8 cellular contexts compared by ENCODE assay signal in genomic region chr1:228275435-228276342, GRCh38.
DNase-seq lines count a peak whose midpoint lies in the region; ATAC-seq and TF ChIP-seq lines count a peak whose summit lies in the region.

No MANE protein-coding gene starts in this region.

- peaks cover 40% of the 10 kb centered on the region for H3K27me3 ChIP-seq in neutrophil

- no peaks in the 10 kb centered on the region for H3K9me3 ChIP-seq in neutrophil

- peak overlapping the region; percentile 58 to 67 for H3K4me3 ChIP-seq in neutrophil (ENCODE audit: low read depth in 1 of 2, low read length in 1 of 2)

- no peak overlapping the region for H3K27ac ChIP-seq in neutrophil

- no peaks in the 10 kb centered on the region for H3K9me3 Mint-ChIP-seq in activated naive CD4-positive, alpha-beta T cell treated with anti-CD3 and anti-CD28 coated beads, Interleukin-2, amount 50 U/mL, for 24 hours
- H3K9me3 Mint-ChIP-seq in stimulated activated naive CD8-positive, alpha-beta T cell treated with anti-CD3 and anti-CD28 coated beads, Interleukin-15, amount 100 ng/mL, for 72 hours, result no peaks in the 10 kb centered on the region

- H3K4me1 ChIP-seq in neutrophil (ENCODE audit: control insufficient read depth in 1 of 2, insufficient read depth in 1 of 2, low read depth in 1 of 2, low read length in 1 of 2), result peaks cover 3 to 7% of the 10 kb centered on the region in 2 experiments

- peak overlapping the region; percentile 81 for H3K4me3 Mint-ChIP-seq in activated naive CD4-positive, alpha-beta T cell treated with anti-CD3 and anti-CD28 coated beads, Interleukin-2, amount 50 U/mL, for 24 hours
- H3K4me3 Mint-ChIP-seq in stimulated activated naive CD8-positive, alpha-beta T cell treated with anti-CD3 and anti-CD28 coated beads, Interleukin-15, amount 100 ng/mL, for 72 hours, result peak overlapping the region; percentile 82 to 85

- peak; percentile 75 for ATAC-seq in GM18502 (IDR thresholded peaks at IDR 0.05; ENCODE audit: poor library complexity, unreplicated experiment)
- peak; percentile 55 for ATAC-seq in HG03520 (IDR thresholded peaks at IDR 0.05; ENCODE audit: unreplicated experiment)
- ATAC-seq in stimulated activated naive CD8-positive, alpha-beta T cell treated with anti-CD3 and anti-CD28 coated beads, Interleukin-15, amount 100 ng/mL, for 72 hours, result peak; percentile 83
- no peak for ATAC-seq in GM18517 (IDR thresholded peaks at IDR 0.05; ENCODE audit: unreplicated experiment)

- H3K36me3 ChIP-seq in neutrophil, result no peaks in the 10 kb centered on the region

- no peaks in the 10 kb centered on the region for H3K27me3 Mint-ChIP-seq in activated naive CD4-positive, alpha-beta T cell treated with anti-CD3 and anti-CD28 coated beads, Interleukin-2, amount 50 U/mL, for 24 hours
- H3K27me3 Mint-ChIP-seq in stimulated activated naive CD8-positive, alpha-beta T cell treated with anti-CD3 and anti-CD28 coated beads, Interleukin-15, amount 100 ng/mL, for 72 hours, result no peaks in the 10 kb centered on the region

- peak overlapping the region; percentile 46 for H3K27ac Mint-ChIP-seq in activated naive CD4-positive, alpha-beta T cell treated with anti-CD3 and anti-CD28 coated beads, Interleukin-2, amount 50 U/mL, for 24 hours
- H3K27ac Mint-ChIP-seq in stimulated activated naive CD8-positive, alpha-beta T cell treated with anti-CD3 and anti-CD28 coated beads, Interleukin-15, amount 100 ng/mL, for 72 hours, result peak overlapping the region; percentile 59 to 75

- H3K4me1 Mint-ChIP-seq in activated naive CD4-positive, alpha-beta T cell treated with anti-CD3 and anti-CD28 coated beads, Interleukin-2, amount 50 U/mL, for 24 hours, result peaks cover 14% of the 10 kb centered on the region
- peaks cover 34% of the 10 kb centered on the region for H3K4me1 Mint-ChIP-seq in stimulated activated naive CD8-positive, alpha-beta T cell treated with anti-CD3 and anti-CD28 coated beads, Interleukin-15, amount 100 ng/mL, for 72 hours

- DNase-seq in SIG-M5 treated with dmso at 0.1 percent for 504 hours (lab: John Stamatoyannopoulos, UW; ENCODE audit: unreplicated experiment) (peak; percentile 87), glomerular visceral epithelial cell (ENCODE audit: extremely low spot score) (peak; percentile 63)
- peak; percentile 73 to 82 for DNase-seq in stimulated activated naive CD8-positive, alpha-beta T cell treated with anti-CD3 and anti-CD28 coated beads, Interleukin-15, amount 100 ng/mL, for 72 hours

- H3K36me3 Mint-ChIP-seq in activated naive CD4-positive, alpha-beta T cell treated with anti-CD3 and anti-CD28 coated beads, Interleukin-2, amount 50 U/mL, for 24 hours, result no peaks in the 10 kb centered on the region

- no peak for TF ChIP-seq CTCF in neutrophil (IDR thresholded peaks at IDR 0.05)
